25 cellular contexts compared by ENCODE assay signal in genomic region chr6:7999201-7999600, GRCh38.
DNase-seq lines count a peak whose midpoint lies in the region; ATAC-seq, FAIRE-seq and TF ChIP-seq lines count a peak whose summit lies in the region.
"Had no signal": no experiment of that assay in that cellular context is flagged by ENCODE, and none has a peak within 500 bp of the region (broad histone marks: within the 10 kb centered on the region; RNA-seq: fewer than 3 reads in every experiment).

No MANE protein-coding gene starts in this region.

- no peaks in the 10 kb centered on the region for H4K20me1 ChIP-seq in endothelial cell of umbilical vein (replicated peaks; ENCODE audit: control insufficient read depth, extremely low read depth, insufficient read depth, low read length)
- H4K20me1 ChIP-seq in smooth muscle cell (ENCODE audit: low read depth), result no peaks in the 10 kb centered on the region
- H4K20me1 ChIP-seq: BLaER1 treated with 17β-estradiol and CSF1 and Interleukin-3, amounts not matched to agents 10 nM and 100 nM had no signal

- H2BK120ac ChIP-seq in neuronal stem cell (ENCODE audit: low read depth, low read length), result no peak overlapping the region

- no peaks in the 10 kb centered on the region for H3K9me3 ChIP-seq in endothelial cell of umbilical vein (replicated peaks; ENCODE audit: control insufficient read depth, insufficient read depth, low read length)
- no peaks in the 10 kb centered on the region for H3K9me3 ChIP-seq in pancreas
- H3K9me3 ChIP-seq in smooth muscle cell (replicated peaks; ENCODE audit: low read depth), result no peaks in the 10 kb centered on the region
- H3K9me3 ChIP-seq in small intestine (ENCODE audit: control insufficient read depth, low read depth), result no peaks in the 10 kb centered on the region
- H3K9me3 ChIP-seq in neuronal stem cell (replicated peaks in 1 of 2; ENCODE audit: control insufficient read depth in 2 of 2, insufficient read depth in 1 of 2, low read depth in 1 of 2, low read length in 2 of 2), result no peaks in the 10 kb centered on the region
- H3K9me3 ChIP-seq: BLaER1 treated with 17β-estradiol and CSF1 and Interleukin-3, amounts not matched to agents 10 nM and 100 nM; Caco-2 had no signal

- no TSS peak for BruUV-seq in endothelial cell of umbilical vein (replicated peaks; lab: Mats Ljungman, UMichigan)

- H3K18ac ChIP-seq in neuronal stem cell (ENCODE audit: low read length), result no peak overlapping the region

- no peaks in the 10 kb centered on the region for H3K27me3 Mint-ChIP-seq in mesothelial cell of epicardium (ENCODE audit: low read depth)
- H3K27me3 Mint-ChIP-seq in activated CD4-positive, alpha-beta memory T cell treated with anti-CD3 and anti-CD28 coated beads, Interleukin-2, amount 10 ng/mL, durations not matched to agents 7 days and 5 days, result no peaks in the 10 kb centered on the region
- H3K27me3 Mint-ChIP-seq: CD4-positive, alpha-beta T cell had no signal

- H3K9ac ChIP-seq in endothelial cell of umbilical vein (replicated peaks; ENCODE audit: extremely low read depth, insufficient read depth, low read length) (peak overlapping the region; percentile 86), smooth muscle cell (ENCODE audit: low read depth) (no peak overlapping the region), neuronal stem cell (ENCODE audit: low read depth, low read length, poor library complexity) (no peak overlapping the region)
- H3K9ac ChIP-seq: BLaER1 treated with 17β-estradiol and CSF1 and Interleukin-3, amounts not matched to agents 10 nM and 100 nM had no signal

- H3K79me2 ChIP-seq in endothelial cell of umbilical vein (ENCODE audit: control insufficient read depth, insufficient read depth, low read length), result peaks cover 2% of the 10 kb centered on the region
- H3K79me2 ChIP-seq in smooth muscle cell (ENCODE audit: low read depth), result no peaks in the 10 kb centered on the region

- H3K27ac Mint-ChIP-seq in mesothelial cell of epicardium, result peak overlapping the region; percentile 64
- no peak overlapping the region for H3K27ac Mint-ChIP-seq in activated CD4-positive, alpha-beta memory T cell treated with anti-CD3 and anti-CD28 coated beads, Interleukin-2, amount 10 ng/mL, durations not matched to agents 7 days and 5 days
- H3K27ac Mint-ChIP-seq: B cell; CD4-positive, alpha-beta T cell; CD8-positive, alpha-beta T cell had no signal

- WGBS in pancreas, 2 donors, result 47 to 51% methylated on average over 3 of the region's 3 CpGs
- WGBS in smooth muscle cell (ENCODE audit: low lambda C conversion rate), result 83% methylated on average over 3 of the region's 3 CpGs
- WGBS in small intestine, 3 donors, result 70 to 88% (median 85%) methylated on average over 3 of the region's 3 CpGs
- no CpG with 5 or more reads among the region's 3 CpGs for WGBS in neuronal stem cell (ENCODE audit: extremely low coverage in 2 of 2, insufficient read length in 2 of 2, insufficient replicate concordance in 1 of 2), 2 donors

- no peaks in the 10 kb centered on the region for H3K36me3 ChIP-seq in endothelial cell of umbilical vein (ENCODE audit: control insufficient read depth in 2 of 2, extremely low read depth in 1 of 2, insufficient read depth in 2 of 2, low read length in 2 of 2)
- no peaks in the 10 kb centered on the region for H3K36me3 ChIP-seq in pancreas
- H3K36me3 ChIP-seq in smooth muscle cell (ENCODE audit: low read depth), result no peaks in the 10 kb centered on the region
- no peaks in the 10 kb centered on the region for H3K36me3 ChIP-seq in small intestine (ENCODE audit: control insufficient read depth in 2 of 2, insufficient read depth in 2 of 2, low read length in 2 of 2)
- H3K36me3 ChIP-seq in neuronal stem cell (replicated peaks in 1 of 2; ENCODE audit: control insufficient read depth in 2 of 2, insufficient read depth in 2 of 2, low read length in 2 of 2), result no peaks in the 10 kb centered on the region
- H3K36me3 ChIP-seq: BLaER1 treated with 17β-estradiol and CSF1 and Interleukin-3, amounts not matched to agents 10 nM and 100 nM had no signal

- no peak overlapping the region for H2AFZ ChIP-seq in endothelial cell of umbilical vein (ENCODE audit: low read depth, low read length)
- no peak overlapping the region for H2AFZ ChIP-seq in smooth muscle cell (ENCODE audit: low read depth)
- H2AFZ ChIP-seq in neuronal stem cell (ENCODE audit: low read length), result no peak overlapping the region

- DNase-seq in endothelial cell of umbilical vein (ENCODE audit: low read depth, low spot score), result peak; percentile 35
- DNase-seq in mesothelial cell of epicardium (ENCODE audit: low spot score in 2 of 2, unreplicated experiment in 2 of 2), result no peak
- no peak for DNase-seq in pancreas
- DNase-seq in smooth muscle cell (lab: John Stamatoyannopoulos, UW; ENCODE audit: unreplicated experiment), result no peak
- DNase-seq in AG08396 (ENCODE audit: low spot score), result no peak
- DNase-seq in small intestine, result no peak
- DNase-seq in neuronal stem cell (ENCODE audit: low spot score), result no peak
- no peak for DNase-seq in activated CD4-positive, alpha-beta memory T cell treated with anti-CD3 and anti-CD28 coated beads, Interleukin-2, amount 10 ng/mL, durations not matched to agents 7 days and 5 days
- DNase-seq: 8988T; ACHN; AML-193; Caco-2; Calu3; CD4-positive, alpha-beta T cell; CD8-positive, alpha-beta T cell; DMS79 treated with DMSO at 0.1 percent for 48 hours; GF-D8 had no signal

- CTCF ChIA-PET in endothelial cell of umbilical vein (lab: Charles Lee), result interaction anchor here (2.9 kb wide), 1 partner anchor 23 kb away, joined by 14 read pairs; no protein-coding TSS in a partner anchor
- CTCF ChIA-PET in activated CD4-positive, alpha-beta memory T cell treated with anti-CD3 and anti-CD28 coated beads, Interleukin-2, amount 10 ng/mL, durations not matched to agents 7 days and 5 days (lab: Charles Lee), result no interaction called here

- no peak overlapping the region for H3K14ac ChIP-seq in neuronal stem cell (ENCODE audit: low read length)

- no peak overlapping the region for H3K4ac ChIP-seq in neuronal stem cell (ENCODE audit: low read length)

- no peak overlapping the region for H3K4me3 Mint-ChIP-seq in mesothelial cell of epicardium
- H3K4me3 Mint-ChIP-seq in activated CD4-positive, alpha-beta memory T cell treated with anti-CD3 and anti-CD28 coated beads, Interleukin-2, amount 10 ng/mL, durations not matched to agents 7 days and 5 days, result no peak overlapping the region
- H3K4me3 Mint-ChIP-seq: B cell; CD4-positive, alpha-beta T cell; CD8-positive, alpha-beta T cell had no signal

- no peak overlapping the region for H4K91ac ChIP-seq in neuronal stem cell (ENCODE audit: low read depth, low read length, poor library complexity)

- H3K36me3 Mint-ChIP-seq in mesothelial cell of epicardium, result no peaks in the 10 kb centered on the region
- no peaks in the 10 kb centered on the region for H3K36me3 Mint-ChIP-seq in activated CD4-positive, alpha-beta memory T cell treated with anti-CD3 and anti-CD28 coated beads, Interleukin-2, amount 10 ng/mL, durations not matched to agents 7 days and 5 days (ENCODE audit: low read depth)
- H3K36me3 Mint-ChIP-seq: CD8-positive, alpha-beta T cell had no signal

- FAIRE-seq in endothelial cell of umbilical vein (lab: Jason Lieb, UNC) (no peak), pancreas (lab: Jason Lieb, UNC) (no peak), small intestine (lab: Jason Lieb, UNC) (no peak)
- FAIRE-seq: A204.1, D721Med, G401.6, GM12891, GM19239 had no signal

- H3K27ac ChIP-seq in endothelial cell of umbilical vein (ENCODE audit: insufficient read depth, low read depth, low read length) (peak overlapping the region; percentile 96), pancreas (no peak overlapping the region), smooth muscle cell (ENCODE audit: low read depth) (peak overlapping the region; percentile 85), small intestine (ENCODE audit: low read depth in 1 of 2, low read length in 1 of 2) (no peak overlapping the region), neuronal stem cell (replicated peaks; ENCODE audit: low read length) (no peak overlapping the region)
- H3K27ac ChIP-seq: BLaER1 treated with 17β-estradiol and CSF1 and Interleukin-3, amounts not matched to agents 10 nM and 100 nM; C4-2B had no signal

- H2BK12ac ChIP-seq in neuronal stem cell (ENCODE audit: low read length), result no peak overlapping the region

- H3K4me2 ChIP-seq in endothelial cell of umbilical vein (ENCODE audit: insufficient read depth, low read length), result peak overlapping the region; percentile 6
- H3K4me2 ChIP-seq in smooth muscle cell, result no peak overlapping the region
- H3K4me2 ChIP-seq in neuronal stem cell (ENCODE audit: insufficient read depth, low read length, poor library complexity, severe bottlenecking), result no peak overlapping the region

- dilution Hi-C loops in endothelial cell of umbilical vein (cut with MboI; ENCODE audit: extremely low pct_ligation_motif_present, low sequenced_read_pairs), result no loop called here

- H3K79me1 ChIP-seq in neuronal stem cell (ENCODE audit: low read depth, low read length), result no peaks in the 10 kb centered on the region

- no peaks in the 10 kb centered on the region for H3K9me1 ChIP-seq in endothelial cell of umbilical vein (replicated peaks; ENCODE audit: control insufficient read depth, extremely low read depth, insufficient read depth, low read length)

- H3K4me1 ChIP-seq in endothelial cell of umbilical vein (ENCODE audit: control insufficient read depth, extremely low read depth, insufficient read depth, low read length), result peaks cover 81% of the 10 kb centered on the region
- peaks cover 0 to 12% (median 7%) of the 10 kb centered on the region in 3 donors for H3K4me1 ChIP-seq in pancreas
- peaks cover 11% of the 10 kb centered on the region for H3K4me1 ChIP-seq in smooth muscle cell (ENCODE audit: low read depth)
- H3K4me1 ChIP-seq in small intestine (ENCODE audit: control insufficient read depth in 2 of 2, insufficient read depth in 1 of 2, low read depth in 1 of 2, low read length in 1 of 2), result peaks cover 0 to 2% of the 10 kb centered on the region in 2 donors
- no peaks in the 10 kb centered on the region for H3K4me1 ChIP-seq in neuronal stem cell (ENCODE audit: control insufficient read depth in 2 of 2, insufficient read depth in 1 of 2, low read depth in 1 of 2, low read length in 2 of 2)

- POLR2A ChIA-PET in endothelial cell of umbilical vein (lab: Charles Lee), result interaction anchor here (2.7 kb wide), 1 partner anchor 90 kb away, joined by 22 read pairs; no protein-coding TSS in a partner anchor
- POLR2A ChIA-PET in activated CD4-positive, alpha-beta memory T cell treated with anti-CD3 and anti-CD28 coated beads, Interleukin-2, amount 10 ng/mL, durations not matched to agents 7 days and 5 days (lab: Charles Lee), result no interaction called here

- no peak for TF ChIP-seq POLR2A in endothelial cell of umbilical vein (IDR thresholded peaks at IDR 0.05; ENCODE audit: low read depth, low read length)

- peak; percentile 50 to 77 (median 74) for ATAC-seq in pancreas
- ATAC-seq: CD8-positive, alpha-beta T cell had no signal

- H3F3A ChIP-seq in smooth muscle cell (ENCODE audit: low read depth), result peaks cover 10% of the 10 kb centered on the region

- no peak overlapping the region for H2AK5ac ChIP-seq in neuronal stem cell (ENCODE audit: low read depth, low read length)

- H3K27me3 ChIP-seq in endothelial cell of umbilical vein (ENCODE audit: control insufficient read depth in 2 of 2, insufficient read depth in 2 of 2, low read length in 2 of 2), result no peaks in the 10 kb centered on the region
- H3K27me3 ChIP-seq in pancreas, result no peaks in the 10 kb centered on the region
- H3K27me3 ChIP-seq in smooth muscle cell (ENCODE audit: low read depth), result no peaks in the 10 kb centered on the region
- no peaks in the 10 kb centered on the region for H3K27me3 ChIP-seq in small intestine (ENCODE audit: control insufficient read depth in 2 of 2, insufficient read depth in 2 of 2, low read length in 2 of 2)
- no peaks in the 10 kb centered on the region for H3K27me3 ChIP-seq in neuronal stem cell (ENCODE audit: control insufficient read depth in 3 of 3, insufficient read depth in 3 of 3, low read depth in 1 of 3, low read length in 3 of 3)
- H3K27me3 ChIP-seq: BLaER1 treated with 17β-estradiol and CSF1 and Interleukin-3, amounts not matched to agents 10 nM and 100 nM had no signal

- H3K4me3 ChIP-seq in endothelial cell of umbilical vein (replicated peaks in 1 of 3; ENCODE audit: insufficient read depth in 1 of 3, low read depth in 1 of 3, low read length in 3 of 3), result no peak overlapping the region
- no peak overlapping the region for H3K4me3 ChIP-seq in pancreas
- no peak overlapping the region for H3K4me3 ChIP-seq in smooth muscle cell
- no peak overlapping the region for H3K4me3 ChIP-seq in small intestine (ENCODE audit: low read depth in 1 of 2, low read length in 2 of 2)
- H3K4me3 ChIP-seq in neuronal stem cell (ENCODE audit: low read length in 2 of 2), result no peak overlapping the region
- H3K4me3 ChIP-seq: BLaER1 treated with 17β-estradiol and CSF1 and Interleukin-3, amounts not matched to agents 10 nM and 100 nM had no signal

- H3K4me1 Mint-ChIP-seq in mesothelial cell of epicardium, result peaks cover 40% of the 10 kb centered on the region
- H3K4me1 Mint-ChIP-seq in activated CD4-positive, alpha-beta memory T cell treated with anti-CD3 and anti-CD28 coated beads, Interleukin-2, amount 10 ng/mL, durations not matched to agents 7 days and 5 days, result no peaks in the 10 kb centered on the region

- no peak overlapping the region for H4K8ac ChIP-seq in neuronal stem cell (ENCODE audit: low read depth, low read length)

- H3K9me3 Mint-ChIP-seq in mesothelial cell of epicardium, result no peaks in the 10 kb centered on the region
- no peaks in the 10 kb centered on the region for H3K9me3 Mint-ChIP-seq in activated CD4-positive, alpha-beta memory T cell treated with anti-CD3 and anti-CD28 coated beads, Interleukin-2, amount 10 ng/mL, durations not matched to agents 7 days and 5 days
- H3K9me3 Mint-ChIP-seq: CD4-positive, alpha-beta T cell; CD8-positive, alpha-beta T cell had no signal

- TF ChIP-seq CTCF in endothelial cell of umbilical vein (IDR thresholded peaks at IDR 0.05; ENCODE audit: extremely low read depth in 1 of 2, insufficient read depth in 1 of 2, low read depth in 1 of 2, low read length in 2 of 2) (no peak), mesothelial cell of epicardium (IDR thresholded peaks at IDR 0.05; ENCODE audit: unreplicated experiment) (no peak), pancreas (IDR thresholded peaks at IDR 0.05) (no peak), smooth muscle cell (IDR thresholded peaks at IDR 0.05; ENCODE audit: borderline replicate concordance, insufficient read depth, poor library complexity, severe bottlenecking) (no peak)

- H2BK15ac ChIP-seq in neuronal stem cell (ENCODE audit: low read length), result no peak overlapping the region

- no peak overlapping the region for H3K23ac ChIP-seq in neuronal stem cell (ENCODE audit: low read depth, low read length, poor library complexity)

- intact Hi-C loops in endothelial cell of umbilical vein (cut with micrococcal nuclease), result no loop called here
- intact Hi-C loops in pancreas (cut with DNase I), result no loop called here

- H2BK5ac ChIP-seq in neuronal stem cell (ENCODE audit: low read length), result no peak overlapping the region

Comparison
In these comparisons a context has a peak if more than half of its experiments do, and no peak if none do; other contexts are left out.
1. H3K27ac ChIP-seq: peak in endothelial cell of umbilical vein (single experiment) and smooth muscle cell (single experiment); none in pancreas (0 of 4), small intestine (0 of 2) and neuronal stem cell (single experiment).